In genomic region chr2:60857025-60857424, GRCh38 we compare ENCODE assay signal across 21 cellular contexts. TPM values are rescaled to one million over a fixed set of nuclear protein-coding genes. Genes with fewer than 3 reads are reported as not detected.
DNase-seq lines count a peak whose midpoint lies in the region; ATAC-seq, FAIRE-seq and TF ChIP-seq lines count a peak whose summit lies in the region.
"Had no signal": no experiment of that assay in that cellular context is flagged by ENCODE, and none has a peak within 500 bp of the region (broad histone marks: within the 10 kb centered on the region; RNA-seq: fewer than 3 reads in every experiment).

No MANE protein-coding gene starts in this region.

- no peak overlapping the region for H3K4me3 Mint-ChIP-seq in activated naive CD8-positive, alpha-beta T cell treated with anti-CD3 and anti-CD28 coated beads, Interleukin-2, amount 50 U/mL, for 24 hours
- H3K4me3 Mint-ChIP-seq in activated naive CD8-positive, alpha-beta T cell treated with anti-CD3 and anti-CD28 coated beads for 36 hours, result no peak overlapping the region
- H3K4me3 Mint-ChIP-seq in stimulated activated memory B cell treated with anti-CD40 and anti-IgM and Interleukin-4, amounts not matched to agents 10 μg/mL and 1 μg/mL and 100 μg/mL, for 72 hours, result no peak overlapping the region

- SMC1A ChIA-PET in GM12878 (lab: Charles Lee; ENCODE audit: uncharacterized antibody, unreplicated experiment), result no interaction called here

- POLR2A ChIA-PET in GM12878 (lab: Charles Lee), result no interaction called here

- H3K27me3 ChIP-seq in GM12878 (replicated peaks in 1 of 2; ENCODE audit: control insufficient read depth in 2 of 2, insufficient read depth in 2 of 2, low read length in 1 of 2) (no peaks in the 10 kb centered on the region), aorta (ENCODE audit: control insufficient read depth in 1 of 2, insufficient read depth in 2 of 2, low read length in 1 of 2) (no peaks in the 10 kb centered on the region)
- H3K27me3 ChIP-seq: BLaER1, SJSA1 had no signal

- no peak for TF ChIP-seq CTCF in GM12878 (IDR thresholded peaks at IDR 0.05 in 2 of 3, conservative IDR thresholded peaks at IDR 0.05 in 1 of 3; ENCODE audit: control insufficient read depth in 2 of 3, extremely low read depth in 1 of 3, insufficient read depth in 1 of 3, low read depth in 3 of 3, low read length in 3 of 3)

- no peak for TF ChIP-seq POLR2A in GM12878 (IDR thresholded peaks at IDR 0.05; ENCODE audit: low read depth, low read length)

- CTCF ChIA-PET in GM12878 (lab: Yijun Ruan, JAX), result no interaction called here

- no peak overlapping the region; the same call in 1 of the 2 replicates for H2AFZ ChIP-seq in GM12878 (ENCODE audit: control insufficient read depth, low read depth, low read length)
- H2AFZ ChIP-seq: GM23248 had no signal

- FAIRE-seq in GM12878 (lab: Jason Lieb, UNC), result no peak
- FAIRE-seq: G401.6, HTR-8/SVneo had no signal

- H3K27ac Mint-ChIP-seq in activated naive CD8-positive, alpha-beta T cell treated with anti-CD3 and anti-CD28 coated beads, Interleukin-2, amount 50 U/mL, for 24 hours, result peak overlapping the region; percentile 2
- H3K27ac Mint-ChIP-seq in activated naive CD8-positive, alpha-beta T cell treated with anti-CD3 and anti-CD28 coated beads for 36 hours, result no peak overlapping the region
- peak overlapping the region; percentile 64 for H3K27ac Mint-ChIP-seq in stimulated activated memory B cell treated with anti-CD40 and anti-IgM and Interleukin-4, amounts not matched to agents 10 μg/mL and 1 μg/mL and 100 μg/mL, for 72 hours
- H3K27ac Mint-ChIP-seq: IgD-negative memory B cell had no signal

- H3K27ac ChIP-seq in GM12878 (ENCODE audit: control insufficient read depth, insufficient read depth) (no peak overlapping the region), aorta (ENCODE audit: low read depth in 1 of 2, low read length in 2 of 2) (no peak overlapping the region)
- H3K27ac ChIP-seq: BLaER1, GM23248, HL-60, RWPE1, SJSA1 had no signal

- WGBS in GM12878 (ENCODE audit: insufficient coverage, insufficient replicate concordance, low lambda C conversion rate, missing lambda C conversion rate), result 86% methylated on average over 4 of the region's 4 CpGs
- WGBS in aorta, 2 donors, result 93 to 95% methylated on average over 4 of the region's 4 CpGs

- H3K4me2 ChIP-seq in GM12878 (ENCODE audit: control insufficient read depth, insufficient read depth), result no peak overlapping the region
- H3K4me2 ChIP-seq: BLaER1 had no signal

- no peaks in the 10 kb centered on the region for H4K20me1 ChIP-seq in GM12878 (ENCODE audit: control insufficient read depth, insufficient read depth)
- H4K20me1 ChIP-seq: BLaER1 had no signal

- no peak for DNase-seq in activated naive CD8-positive, alpha-beta T cell treated with anti-CD3 and anti-CD28 coated beads, Interleukin-2, amount 50 U/mL, for 24 hours
- no peak for DNase-seq in activated naive CD8-positive, alpha-beta T cell treated with anti-CD3 and anti-CD28 coated beads for 36 hours
- peak; percentile 72 for DNase-seq in NOMO-1 treated with DMSO at 0.1 percent for 48 hours (lab: John Stamatoyannopoulos, UW; ENCODE audit: unreplicated experiment)
- no peak for DNase-seq in GM12878 (ENCODE audit: low read depth, low spot score)
- DNase-seq in NK-92 treated with Interleukin-12 subunit alpha and Interleukin-12 subunit beta, amount 100 ng/mL, for 24 hours (lab: John Stamatoyannopoulos, UW), result no peak
- DNase-seq in NCI-H1436 (lab: John Stamatoyannopoulos, UW), result no peak
- DNase-seq in aorta, result no peak
- DNase-seq: 8988T, DMS79 treated with DMSO at 0.1 percent for 48 hours, GM23248, HCEC 1CT, NCI-H146, NCI-H524 had no signal

- H3K9ac ChIP-seq in GM12878 (ENCODE audit: control insufficient read depth, insufficient read depth, low read length), result no peak overlapping the region
- H3K9ac ChIP-seq: BLaER1, GM23248 had no signal

- ATAC-seq in activated naive CD8-positive, alpha-beta T cell treated with anti-CD3 and anti-CD28 coated beads, Interleukin-2, amount 50 U/mL, for 24 hours, result no peak
- ATAC-seq in GM12878 (no peak), aorta (ENCODE audit: low FRiP score) (no peak)
- ATAC-seq in stimulated activated memory B cell treated with anti-CD40 and anti-IgM and Interleukin-4, amounts not matched to agents 10 μg/mL and 1 μg/mL and 100 μg/mL, for 72 hours, result peak; percentile 64

- no peaks in the 10 kb centered on the region for H3K36me3 Mint-ChIP-seq in activated naive CD8-positive, alpha-beta T cell treated with anti-CD3 and anti-CD28 coated beads, Interleukin-2, amount 50 U/mL, for 24 hours (ENCODE audit: low read depth)
- H3K36me3 Mint-ChIP-seq in activated naive CD8-positive, alpha-beta T cell treated with anti-CD3 and anti-CD28 coated beads for 36 hours, result no peaks in the 10 kb centered on the region
- H3K36me3 Mint-ChIP-seq in stimulated activated memory B cell treated with anti-CD40 and anti-IgM and Interleukin-4, amounts not matched to agents 10 μg/mL and 1 μg/mL and 100 μg/mL, for 72 hours, result no peaks in the 10 kb centered on the region

- H3K4me1 Mint-ChIP-seq in activated naive CD8-positive, alpha-beta T cell treated with anti-CD3 and anti-CD28 coated beads, Interleukin-2, amount 50 U/mL, for 24 hours, result peaks cover 16% of the 10 kb centered on the region
- peaks cover 12% of the 10 kb centered on the region for H3K4me1 Mint-ChIP-seq in activated naive CD8-positive, alpha-beta T cell treated with anti-CD3 and anti-CD28 coated beads for 36 hours
- peaks cover 33% of the 10 kb centered on the region for H3K4me1 Mint-ChIP-seq in stimulated activated memory B cell treated with anti-CD40 and anti-IgM and Interleukin-4, amounts not matched to agents 10 μg/mL and 1 μg/mL and 100 μg/mL, for 72 hours

- no peak for TF ChIP-seq RAD21 in GM12878 (IDR thresholded peaks at IDR 0.05; ENCODE audit: insufficient read depth, low read depth, low read length)

- H3K9me3 ChIP-seq in GM12878 (replicated peaks; ENCODE audit: control insufficient read depth, insufficient read depth, low read length) (no peaks in the 10 kb centered on the region), aorta (ENCODE audit: control insufficient read depth, low read length) (no peaks in the 10 kb centered on the region)
- H3K9me3 ChIP-seq: BLaER1, SJSA1 had no signal

- H3K79me2 ChIP-seq in GM12878 (ENCODE audit: control insufficient read depth, insufficient read depth, low read length), result no peaks in the 10 kb centered on the region

- RAD21 ChIA-PET in GM12878 (lab: Charles Lee; ENCODE audit: unreplicated experiment), result no interaction called here

- no peak for TF ChIP-seq EP300 in GM12878 (IDR thresholded peaks at IDR 0.05; ENCODE audit: borderline replicate concordance in 1 of 2, control insufficient read depth in 1 of 2, low read depth in 2 of 2, low read length in 2 of 2)

- H3K4me1 ChIP-seq in GM12878 (ENCODE audit: control insufficient read depth, insufficient read depth, low read length), result no peaks in the 10 kb centered on the region
- no peaks in the 10 kb centered on the region for H3K4me1 ChIP-seq in aorta (ENCODE audit: control insufficient read depth in 1 of 2, insufficient read depth in 2 of 2, low read length in 2 of 2)
- H3K4me1 ChIP-seq: BLaER1, SJSA1 had no signal

- in situ Hi-C loops in GM12878 (cut with MboI), result no loop called here

- no TSS peak for BruUV-seq in GM12878 (replicated peaks; lab: Mats Ljungman, UMichigan)

- intact Hi-C loops in GM12878 (cut with micrococcal nuclease; ENCODE audit: unreplicated experiment), result no loop called here
- intact Hi-C loops in aorta (cut with DNase I), result no loop called here

- no peaks in the 10 kb centered on the region for H3K27me3 Mint-ChIP-seq in activated naive CD8-positive, alpha-beta T cell treated with anti-CD3 and anti-CD28 coated beads, Interleukin-2, amount 50 U/mL, for 24 hours
- H3K27me3 Mint-ChIP-seq in activated naive CD8-positive, alpha-beta T cell treated with anti-CD3 and anti-CD28 coated beads for 36 hours, result no peaks in the 10 kb centered on the region
- no peaks in the 10 kb centered on the region for H3K27me3 Mint-ChIP-seq in stimulated activated memory B cell treated with anti-CD40 and anti-IgM and Interleukin-4, amounts not matched to agents 10 μg/mL and 1 μg/mL and 100 μg/mL, for 72 hours

- no peaks in the 10 kb centered on the region for H3K9me3 Mint-ChIP-seq in activated naive CD8-positive, alpha-beta T cell treated with anti-CD3 and anti-CD28 coated beads, Interleukin-2, amount 50 U/mL, for 24 hours
- no peaks in the 10 kb centered on the region for H3K9me3 Mint-ChIP-seq in activated naive CD8-positive, alpha-beta T cell treated with anti-CD3 and anti-CD28 coated beads for 36 hours
- peaks cover 4% of the 10 kb centered on the region for H3K9me3 Mint-ChIP-seq in stimulated activated memory B cell treated with anti-CD40 and anti-IgM and Interleukin-4, amounts not matched to agents 10 μg/mL and 1 μg/mL and 100 μg/mL, for 72 hours

- H3K4me3 ChIP-seq in GM12878 (no peak overlapping the region), aorta (ENCODE audit: low read length in 2 of 2) (no peak overlapping the region)
- H3K4me3 ChIP-seq: BLaER1, GM23248, SJSA1 had no signal

- H3K36me3 ChIP-seq in GM12878 (ENCODE audit: control insufficient read depth in 2 of 2, insufficient read depth in 2 of 2, low read length in 1 of 2) (no peaks in the 10 kb centered on the region), aorta (ENCODE audit: control insufficient read depth in 1 of 2, insufficient read depth in 2 of 2, low read length in 1 of 2) (no peaks in the 10 kb centered on the region)
- H3K36me3 ChIP-seq: BLaER1, SJSA1 had no signal

TF ChIP-seq in GM12878, 131 proteins besides CTCF, POLR2A, EP300 and RAD21 (continues in another document):
- TF ChIP-seq JUNB (IDR thresholded peaks at IDR 0.05) (no peak), MXI1 (IDR thresholded peaks at IDR 0.05; ENCODE audit: low read depth, low read length) (no peak)

RNA-seq across cellular contexts. Expression of gene REL, which starts 24.3 kb away (rescaled TPM):
- total RNA-seq in activated naive CD8-positive, alpha-beta T cell treated with anti-CD3 and anti-CD28 coated beads for 36 hours, result 10 to 100 TPM; 61.5 to 62.4 TPM
- 245 and 256 TPM in 2 replicates for total RNA-seq in GM12878 (2013; cell fraction: nucleolus; rRNA removed)
- total RNA-seq in GM12878 (2014; rRNA removed) (35.5 and 41.1 TPM in 2 replicates), GM12878 (2014; rRNA removed; fragmentation: Illumina TruSeq; extraction: Trizol) (48.9 and 53.0 TPM in 2 replicates), GM12878 (2021) (49.3 and 52.4 TPM in 2 replicates), aorta (10 to 100 TPM; 16.0 to 23.8 TPM)
- 13.0 TPM for polyA plus RNA-seq in GM12878 (2011; ENCODE audit: low read depth)
- polyA plus RNA-seq in GM12878 (2011; rRNA removed) (27.8 and 35.1 TPM in 2 replicates), GM12878 (2014; fragmentation: Illumina TruSeq; extraction: Trizol) (47.5 and 56.1 TPM in 2 replicates), GM12878 (2014; fragmentation: Nextera tagmentation; extraction: Ambion mirVana) (10 to 100 TPM in 1 of 2 experiments, 1 to 10 TPM in 1; 6.3 to 17.7 TPM), GM12878 (2014; rRNA removed) (20.2 and 25.4 TPM in 2 replicates), GM12878 (2016; fragmentation: Nextera tagmentation; extraction: Ambion mirVana) (10 to 100 TPM; 21.9 to 25.4 TPM), aorta (1 to 10 TPM in 1 of 2 donors, under 1 TPM in 1; 0.74 to 1.4 TPM)
- 14.0 and 18.0 TPM in 2 replicates for polyA plus RNA-seq in GM12878 (2011; cell fraction: cytosol; rRNA removed)
- 18.9 and 23.2 TPM in 2 replicates for polyA plus RNA-seq in GM12878 (2011; cell fraction: nucleus; rRNA removed)
- polyA plus RNA-seq in GM12878 (2012), result 11.0 and 15.9 TPM in 2 replicates
- polyA minus RNA-seq in GM12878 (2011; rRNA and poly(A)+ RNA removed), result 53.4 and 82.2 TPM in 2 replicates
- 21.5 and 23.4 TPM in 2 replicates for polyA minus RNA-seq in GM12878 (2011; cell fraction: cytosol; rRNA and poly(A)+ RNA removed)
- polyA minus RNA-seq in GM12878 (2011; cell fraction: nucleus; rRNA and poly(A)+ RNA removed), result 21.8 and 37.1 TPM in 2 replicates
